17 cellular contexts compared by ENCODE assay signal in the genomic region with DNA sequence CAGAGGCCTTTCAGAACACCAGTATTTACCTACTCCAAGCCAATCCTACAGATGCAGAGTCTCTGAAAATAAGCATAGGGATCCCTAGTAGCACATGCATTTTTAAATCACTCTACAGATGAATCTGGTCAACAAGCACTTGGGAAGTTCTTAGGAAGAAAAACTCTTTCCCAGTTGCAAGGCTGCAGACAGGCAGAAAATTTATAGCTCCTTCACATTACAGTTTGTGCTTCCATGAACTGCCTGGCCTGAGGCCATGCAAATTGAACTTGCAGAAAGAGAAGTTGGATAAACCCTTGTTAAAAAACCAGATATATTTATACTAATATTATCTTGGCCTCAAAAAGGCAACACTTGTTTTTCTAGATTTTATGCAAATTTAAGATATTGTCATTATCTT.
DNase-seq lines count a peak whose midpoint lies in the region; ATAC-seq and TF ChIP-seq lines count a peak whose summit lies in the region.
"Had no signal": no experiment of that assay in that cellular context is flagged by ENCODE, and none has a peak within 500 bp of the region (broad histone marks: within the 10 kb centered on the region; RNA-seq: fewer than 3 reads in every experiment).

No MANE protein-coding gene starts in this region.

- no peaks in the 10 kb centered on the region for H3F3A ChIP-seq in GM23338 (replicated peaks; ENCODE audit: low read depth)

- H4K8ac ChIP-seq in mesenchymal stem cell (ENCODE audit: low read length), result no peak overlapping the region

- H3K4me2 ChIP-seq in GM23338 (no peak overlapping the region), mesenchymal stem cell (ENCODE audit: low read length, poor library complexity, severe bottlenecking) (no peak overlapping the region)
- H3K4me2 ChIP-seq: A549 had no signal

- H3K9me3 Mint-ChIP-seq in GM23338, result peaks cover 7% of the 10 kb centered on the region; the same call in 1 of the 3 replicates

- no peak overlapping the region for H4K91ac ChIP-seq in mesenchymal stem cell (ENCODE audit: low read length)

- H3K36me3 Mint-ChIP-seq in GM23338 (ENCODE audit: low read depth), result peaks cover 7% of the 10 kb centered on the region; the same call in 2 of the 3 replicates
- H3K36me3 Mint-ChIP-seq: CD4-positive, alpha-beta memory T cell had no signal

- H3K9ac ChIP-seq in SK-N-MC (ENCODE audit: insufficient read length) (no peak overlapping the region), mesenchymal stem cell (ENCODE audit: low read length) (no peak overlapping the region)

- H3K79me2 ChIP-seq in GM23338 (replicated peaks; ENCODE audit: insufficient read depth), result no peaks in the 10 kb centered on the region

- H3K4ac ChIP-seq in mesenchymal stem cell (ENCODE audit: low read depth in 1 of 2, low read length in 2 of 2), result no peak overlapping the region

- H3K4me1 ChIP-seq in GM23338 (ENCODE audit: insufficient read depth), result no peaks in the 10 kb centered on the region; the same call in 1 of the 2 replicates
- H3K4me1 ChIP-seq in mesenchymal stem cell (ENCODE audit: control insufficient read depth, insufficient read depth, low read depth, low read length), result no peaks in the 10 kb centered on the region
- H3K4me1 ChIP-seq: A549, HAP-1 had no signal

- H3K36me3 ChIP-seq in GM23338 (ENCODE audit: insufficient read depth), result no peaks in the 10 kb centered on the region
- H3K36me3 ChIP-seq in SK-N-MC (ENCODE audit: insufficient read depth, low read length), result peaks cover 9% of the 10 kb centered on the region; the same call in 1 of the 2 replicates
- H3K36me3 ChIP-seq in mesenchymal stem cell (ENCODE audit: control insufficient read depth in 1 of 2, insufficient read depth in 2 of 2, low read depth in 1 of 2, low read length in 2 of 2), result no peaks in the 10 kb centered on the region
- H3K36me3 ChIP-seq: HAP-1 had no signal

- H3K27me3 Mint-ChIP-seq in GM23338 (ENCODE audit: insufficient read depth, low read depth, poor library complexity), result no peaks in the 10 kb centered on the region
- H3K27me3 Mint-ChIP-seq: CD4-positive, alpha-beta memory T cell had no signal

- no peak overlapping the region for H2BK5ac ChIP-seq in mesenchymal stem cell (ENCODE audit: low read depth, low read length, poor library complexity, severe bottlenecking)

- peak overlapping the region; percentile 82; the same call in 1 of the 2 replicates for H2AFZ ChIP-seq in GM23338
- no peak overlapping the region for H2AFZ ChIP-seq in mesenchymal stem cell (ENCODE audit: low read depth, low read length)

- H2BK12ac ChIP-seq in mesenchymal stem cell (ENCODE audit: low read length in 2 of 2), result no peak overlapping the region

- H3K18ac ChIP-seq in mesenchymal stem cell (ENCODE audit: low read depth in 1 of 2, low read length in 2 of 2), result no peak overlapping the region

- DNase-seq in GM23338 (ENCODE audit: low spot score), result no peak
- peak; percentile 72 for DNase-seq in SK-N-MC (ENCODE audit: low read depth, low spot score)
- DNase-seq in mesenchymal stem cell, result peak; percentile 11
- no peak for DNase-seq in NCI-H1092 (lab: John Stamatoyannopoulos, UW)
- DNase-seq: 8988T; ACHN; C1 segment of cervical spinal cord; Calu3; CD4-positive, alpha-beta memory T cell; COR-L47; DMS53; DMS79 treated with DMSO at 0.1 percent for 48 hours; GF-D8 had no signal

- ATAC-seq in GM23338 (no peak), GM18907 (IDR thresholded peaks at IDR 0.05; ENCODE audit: unreplicated experiment) (no peak), HG03439 (IDR thresholded peaks at IDR 0.05; ENCODE audit: unreplicated experiment) (no peak)
- ATAC-seq: A549 had no signal

- no peak overlapping the region for H2AK5ac ChIP-seq in mesenchymal stem cell (ENCODE audit: low read length, severe bottlenecking)

- no peak overlapping the region for H3K27ac Mint-ChIP-seq in GM23338
- H3K27ac Mint-ChIP-seq: CD4-positive, alpha-beta memory T cell had no signal

- peaks cover 10% of the 10 kb centered on the region for H3K9me2 ChIP-seq in GM23338 (ENCODE audit: insufficient read depth)

- no peak for TF ChIP-seq CTCF in GM23338 (conservative IDR thresholded peaks at IDR 0.05; ENCODE audit: low read depth in 2 of 2)

- no peak overlapping the region for H3K4me3 Mint-ChIP-seq in GM23338

- no peaks in the 10 kb centered on the region for H3K27me3 ChIP-seq in GM23338 (ENCODE audit: insufficient read depth)
- peaks cover 0 to 12% of the 10 kb centered on the region in 2 experiments for H3K27me3 ChIP-seq in mesenchymal stem cell (ENCODE audit: control insufficient read depth in 1 of 2, insufficient read depth in 1 of 2, low read length in 2 of 2)

- no peak overlapping the region for H3K23ac ChIP-seq in mesenchymal stem cell (ENCODE audit: low read length in 2 of 2)

- H3K4me1 Mint-ChIP-seq in GM23338, result peaks cover 3% of the 10 kb centered on the region; the same call in 2 of the 3 replicates
- H3K4me1 Mint-ChIP-seq: CD4-positive, alpha-beta memory T cell had no signal

- no peak overlapping the region for H3K14ac ChIP-seq in mesenchymal stem cell (ENCODE audit: low read length in 2 of 2)

- no peaks in the 10 kb centered on the region for H4K20me1 ChIP-seq in GM23338 (replicated peaks; ENCODE audit: insufficient read depth)

- no peak overlapping the region for H2BK120ac ChIP-seq in mesenchymal stem cell (ENCODE audit: low read depth, low read length)

- H3K79me1 ChIP-seq in mesenchymal stem cell (replicated peaks; ENCODE audit: low read length, poor library complexity, severe bottlenecking), result no peaks in the 10 kb centered on the region

- H3K4me3 ChIP-seq in GM23338, result no peak overlapping the region
- H3K4me3 ChIP-seq in SK-N-MC, result peak overlapping the region; percentile 16; the same call in 1 of the 2 replicates
- H3K4me3 ChIP-seq in mesenchymal stem cell (ENCODE audit: insufficient read depth in 1 of 2, low read depth in 1 of 2, low read length in 2 of 2), result no peak overlapping the region
- H3K4me3 ChIP-seq: A549, HAP-1 had no signal

- H3K27ac ChIP-seq in GM23338 (ENCODE audit: low read depth) (no peak overlapping the region), SK-N-MC (peak overlapping the region; percentile 42; the same call in 1 of the 2 replicates), mesenchymal stem cell (ENCODE audit: low read length, poor library complexity, severe bottlenecking) (no peak overlapping the region)
- H3K27ac ChIP-seq: A549 had no signal

- H2BK15ac ChIP-seq in mesenchymal stem cell (ENCODE audit: low read depth, poor library complexity, severe bottlenecking), result no peak overlapping the region

- H3K9me3 ChIP-seq in SK-N-MC (ENCODE audit: low read depth, low read length), result no peaks in the 10 kb centered on the region
- H3K9me3 ChIP-seq in mesenchymal stem cell (ENCODE audit: control insufficient read depth, low read length), result no peaks in the 10 kb centered on the region
- H3K9me3 ChIP-seq: A549, HAP-1 had no signal

TF ChIP-seq in GM23338, 12 proteins besides CTCF, POLR2A, EP300 and RAD21 (continues in another document):
- no peak for TF ChIP-seq CREB1 (CRISPR knock-in tag; IDR thresholded peaks at IDR 0.05; ENCODE audit: low read depth)

Comparison
In these comparisons a context has a peak if more than half of its experiments do, and no peak if none do; other contexts are left out.
1. DNase-seq: peak in SK-N-MC (single experiment) and mesenchymal stem cell (single experiment); none in GM23338 (single experiment) and NCI-H1092 (single experiment).